19 cellular contexts compared by ENCODE assay signal in the genomic region with DNA sequence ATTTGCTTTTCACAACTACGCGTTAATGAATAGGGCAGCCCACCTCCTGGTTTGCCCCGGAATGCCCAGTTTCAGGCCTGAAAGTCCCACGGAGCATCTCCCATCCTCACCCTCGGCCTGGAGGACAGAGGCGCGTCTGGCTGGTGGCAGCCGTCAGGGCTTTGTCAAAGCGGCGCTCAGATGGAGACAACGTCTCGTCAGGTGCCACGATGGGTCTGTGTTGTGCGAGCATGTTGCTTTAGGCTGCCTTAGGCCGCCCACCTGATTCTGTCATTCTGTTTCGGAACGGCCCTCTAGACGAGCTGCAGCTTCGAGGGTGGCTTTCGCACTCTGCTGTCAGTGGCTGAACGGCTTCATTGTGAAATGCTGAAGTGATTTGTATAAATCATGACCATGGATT. TPM values are rescaled to one million over a fixed set of nuclear protein-coding genes. Genes with fewer than 3 reads are reported as not detected.
DNase-seq lines count a peak whose midpoint lies in the region; ATAC-seq and TF ChIP-seq lines count a peak whose summit lies in the region.
"Had no signal": no experiment of that assay in that cellular context is flagged by ENCODE, and none has a peak within 500 bp of the region (broad histone marks: within the 10 kb centered on the region; RNA-seq: fewer than 3 reads in every experiment).

No MANE protein-coding gene starts in this region.

- no peak overlapping the region for H2BK15ac ChIP-seq in neuronal stem cell (ENCODE audit: low read length)

- H3K79me1 ChIP-seq in neuronal stem cell (ENCODE audit: low read depth, low read length): no peaks in the 10 kb centered on the region

- no peak overlapping the region for H4K8ac ChIP-seq in neuronal stem cell (ENCODE audit: low read depth, low read length)

- no peak overlapping the region for H3K4me3 Mint-ChIP-seq in chondrocyte (ENCODE audit: unreplicated experiment)
- H3K4me3 Mint-ChIP-seq: CD8-positive, alpha-beta T cell had no signal

- no peak overlapping the region for H2BK12ac ChIP-seq in neuronal stem cell (ENCODE audit: low read length)

- H2AFZ ChIP-seq in neuronal stem cell (ENCODE audit: low read length): no peak overlapping the region

- H3K9me3 ChIP-seq in neuronal stem cell (replicated peaks in 1 of 2; ENCODE audit: control insufficient read depth in 2 of 2, insufficient read depth in 1 of 2, low read depth in 1 of 2, low read length in 2 of 2): no peaks in the 10 kb centered on the region
- H3K9me3 ChIP-seq: BLaER1, HAP-1 had no signal

- no peak overlapping the region for H3K9ac ChIP-seq in neuronal stem cell (ENCODE audit: low read depth, low read length, poor library complexity)
- H3K9ac ChIP-seq: BLaER1, GM23248 had no signal

- no peaks in the 10 kb centered on the region for H3K36me3 Mint-ChIP-seq in chondrocyte (ENCODE audit: low read depth)
- H3K36me3 Mint-ChIP-seq: CD8-positive, alpha-beta T cell had no signal

- H3K23ac ChIP-seq in neuronal stem cell (ENCODE audit: low read depth, low read length, poor library complexity): no peak overlapping the region

- H3K27ac Mint-ChIP-seq in chondrocyte (ENCODE audit: unreplicated experiment): no peak overlapping the region
- H3K27ac Mint-ChIP-seq: CD8-positive, alpha-beta T cell had no signal

- no peaks in the 10 kb centered on the region for H3K4me1 ChIP-seq in neuronal stem cell (ENCODE audit: control insufficient read depth in 2 of 2, insufficient read depth in 1 of 2, low read depth in 1 of 2, low read length in 2 of 2)
- H3K4me1 ChIP-seq: HAP-1 had no signal

- ATAC-seq in left cardiac atrium (no peak), Right ventricle myocardium superior (ENCODE audit: poor library complexity) (no peak), HG02852 (IDR thresholded peaks at IDR 0.05; ENCODE audit: unreplicated experiment) (no peak)
- ATAC-seq: CD8-positive, alpha-beta T cell; GM12878 had no signal

- H3K4me1 Mint-ChIP-seq in chondrocyte (ENCODE audit: low read depth): no peaks in the 10 kb centered on the region

- no peak overlapping the region for H2BK120ac ChIP-seq in neuronal stem cell (ENCODE audit: low read depth, low read length)

- WGBS in neuronal stem cell (ENCODE audit: extremely low coverage in 2 of 2, insufficient read length in 2 of 2, insufficient replicate concordance in 1 of 2), 2 donors: no CpG with 5 or more reads among the region's 21 CpGs

- H3K27me3 ChIP-seq in neuronal stem cell (ENCODE audit: control insufficient read depth in 3 of 3, insufficient read depth in 3 of 3, low read depth in 1 of 3, low read length in 3 of 3): peaks cover 0 to 44% (median 0%) of the 10 kb centered on the region in 3 experiments
- H3K27me3 ChIP-seq: BLaER1 had no signal

- H4K91ac ChIP-seq in neuronal stem cell (ENCODE audit: low read depth, low read length, poor library complexity): peak overlapping the region; percentile 9

- peaks cover 49% of the 10 kb centered on the region for H3K27me3 Mint-ChIP-seq in chondrocyte (ENCODE audit: low read depth)

- no peaks in the 10 kb centered on the region for H3K36me3 ChIP-seq in neuronal stem cell (replicated peaks in 1 of 2; ENCODE audit: control insufficient read depth in 2 of 2, insufficient read depth in 2 of 2, low read length in 2 of 2)
- H3K36me3 ChIP-seq: BLaER1, HAP-1 had no signal

- H3K27ac ChIP-seq in neuronal stem cell (replicated peaks; ENCODE audit: low read length): no peak overlapping the region
- H3K27ac ChIP-seq: BLaER1, GM23248 had no signal

- peak overlapping the region; percentile 89 for H3K14ac ChIP-seq in neuronal stem cell (ENCODE audit: low read length)

- H2BK5ac ChIP-seq in neuronal stem cell (ENCODE audit: low read length): no peak overlapping the region

- H3K4me3 ChIP-seq in neuronal stem cell (ENCODE audit: low read length in 2 of 2): no peak overlapping the region
- H3K4me3 ChIP-seq: BLaER1, GM12878, GM23248, HAP-1 had no signal

- H3K18ac ChIP-seq in neuronal stem cell (ENCODE audit: low read length): no peak overlapping the region

- no peak for TF ChIP-seq CTCF in chondrocyte (IDR thresholded peaks at IDR 0.05)

- peak; percentile 14 for DNase-seq in left cardiac atrium
- DNase-seq in Right ventricle myocardium superior: no peak
- DNase-seq in chondrocyte (ENCODE audit: low spot score): peak; percentile 65
- DNase-seq in neuronal stem cell (ENCODE audit: low spot score): no peak
- no peak for DNase-seq in amygdala (lab: John Stamatoyannopoulos, UW)
- DNase-seq in NCI-H1092 (lab: John Stamatoyannopoulos, UW): no peak
- DNase-seq: 8988T; Calu3; CD8-positive, alpha-beta T cell; DMS 273 treated with DMSO at 0.1 percent for 48 hours; DMS53; DND-41; EL; GM23248 had no signal

- H2AK5ac ChIP-seq in neuronal stem cell (ENCODE audit: low read depth, low read length): no peak overlapping the region

- intact Hi-C loops in left cardiac atrium (cut with DNase I): no loop called here
- intact Hi-C loops in Right ventricle myocardium superior (cut with DNase I): no loop called here

- no peak overlapping the region for H3K4ac ChIP-seq in neuronal stem cell (ENCODE audit: low read length)

- H3K4me2 ChIP-seq in neuronal stem cell (ENCODE audit: insufficient read depth, low read length, poor library complexity, severe bottlenecking): no peak overlapping the region
- H3K4me2 ChIP-seq: BLaER1 had no signal

- H3K9me3 Mint-ChIP-seq in chondrocyte (ENCODE audit: low read depth): no peaks in the 10 kb centered on the region
- H3K9me3 Mint-ChIP-seq: CD8-positive, alpha-beta T cell had no signal

RNA-seq across cellular contexts. Expression of gene CFAP46, which starts 39.4 kb away (rescaled TPM):
- total RNA-seq in left cardiac atrium (1 to 10 TPM; 1.2 to 1.7 TPM), Right ventricle myocardium superior (1.9 TPM), chondrocyte (0.49 to 0.92 TPM (median 0.89 TPM) in 3 replicates)
- 1.5 TPM for polyA plus RNA-seq in neuronal stem cell (2013, experiment 1 of 2)
- polyA plus RNA-seq in neuronal stem cell (2013, experiment 2 of 2): 1.4 TPM
- total RNA-seq: Calu3; CD8-positive, alpha-beta T cell; GM12878; HT-29 had no signal

Comparison
In these comparisons a context has a peak if more than half of its experiments do, and no peak if none do; other contexts are left out.
1. DNase-seq: peak in left cardiac atrium (single experiment) and chondrocyte (single experiment); none in Right ventricle myocardium superior (single experiment), neuronal stem cell (single experiment), amygdala (0 of 56) and NCI-H1092 (single experiment).